ENCODE assay signal across 24 cellular contexts in the genomic region with DNA sequence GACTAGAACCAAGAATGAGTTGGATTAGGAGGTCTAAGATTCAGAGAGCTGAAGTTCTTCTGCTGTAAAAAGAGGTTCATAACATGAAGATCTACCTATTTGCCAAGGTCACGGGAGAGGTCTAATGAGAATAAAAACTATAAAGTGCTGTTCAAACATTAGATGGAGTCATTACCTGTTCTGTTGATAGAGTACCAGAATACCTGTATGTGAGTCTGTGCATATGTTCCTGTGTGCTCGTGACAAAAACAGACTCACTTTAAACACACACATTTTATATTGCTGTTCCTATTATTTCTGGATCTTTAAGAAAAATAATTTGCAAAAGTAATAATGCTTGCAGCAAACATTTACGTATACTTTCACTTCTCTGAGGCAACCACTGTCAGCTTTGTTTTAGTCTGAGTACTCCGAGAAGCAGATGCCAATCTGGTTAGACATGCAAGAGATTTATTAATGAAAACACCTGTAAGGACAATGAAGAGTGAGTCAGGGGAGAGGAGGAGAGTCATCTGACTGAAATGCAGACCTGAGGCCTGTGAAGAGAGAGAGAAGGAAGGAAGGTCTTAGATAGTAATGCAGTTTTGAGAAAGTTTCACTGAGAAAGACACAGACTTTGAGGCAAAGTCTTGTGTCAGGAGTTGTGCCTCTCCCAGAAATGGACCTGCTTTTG.
A peak's percentile ranks its signal among the peaks of the same experiment; 100 is the strongest.
DNase-seq lines count a peak whose midpoint lies in the region; ATAC-seq, FAIRE-seq and TF ChIP-seq lines count a peak whose summit lies in the region.
"Had no signal": no experiment of that assay in that cellular context is flagged by ENCODE, and none has a peak within 500 bp of the region (broad histone marks: within the 10 kb centered on the region; RNA-seq: fewer than 3 reads in every experiment).

No MANE protein-coding gene starts in this region.

- TF ChIP-seq CTCF in bronchial epithelial cell (IDR thresholded peaks at IDR 0.05; ENCODE audit: insufficient read depth, low read length, severe bottlenecking) (no peak), pancreas (IDR thresholded peaks at IDR 0.05) (no peak), colonic mucosa (IDR thresholded peaks at IDR 0.05) (no peak)

- no peaks in the 10 kb centered on the region for H3K27me3 ChIP-seq in bronchial epithelial cell (ENCODE audit: control insufficient read depth, insufficient read depth, low read length)
- no peaks in the 10 kb centered on the region for H3K27me3 ChIP-seq in pancreas
- H3K27me3 ChIP-seq in colonic mucosa, result no peaks in the 10 kb centered on the region
- H3K27me3 ChIP-seq: brain microvascular endothelial cell, esophagus squamous epithelium, neural progenitor cell had no signal

- DNase-seq in EL (peak; percentile 2), NCI-H748 treated with DMSO at 0.1 percent for 48 hours (lab: John Stamatoyannopoulos, UW) (peak; percentile 4), bronchial epithelial cell (ENCODE audit: low read depth) (peak; percentile 94), pancreas (no peak), hypothalamus (lab: John Stamatoyannopoulos, UW) (no peak), colonic mucosa (no peak)
- DNase-seq: activated CD4-positive, alpha-beta memory T cell treated with anti-CD3 and anti-CD28 coated beads, Interleukin-2, amount 10 ng/mL, durations not matched to agents 7 days and 5 days; activated naive CD8-positive, alpha-beta T cell treated with anti-CD3 and anti-CD28 coated beads for 36 hours; activated T-cell treated with anti-CD3 and anti-CD28 coated beads, Interleukin-2, amount 50 U/mL, for 72 hours; brain microvascular endothelial cell; dermis blood vessel endothelial cell; esophagus squamous epithelium; glutamatergic neuron; HCEC 1CT; MM.1S; NCI-H1930; NCI-H526; RPMI8226; stimulated activated CD4-positive, alpha-beta T cell treated with anti-CD3 and anti-CD28 coated beads, Interleukin-12 subunit alpha, Interleukin-12 subunit beta, amount 100 ng/mL, for 4 hours; SW 1271 had no signal

- H3K9ac ChIP-seq in colonic mucosa (ENCODE audit: low read depth in 2 of 2, low read length in 2 of 2), result no peak overlapping the region
- H3K9ac ChIP-seq: neural progenitor cell had no signal

- H3K4me1 ChIP-seq in pancreas, result peaks cover 0 to 20% (median 15%) of the 10 kb centered on the region in 3 donors
- H3K4me1 ChIP-seq in colonic mucosa, result no peaks in the 10 kb centered on the region
- H3K4me1 ChIP-seq: neural progenitor cell had no signal

- FAIRE-seq in bronchial epithelial cell (lab: Jason Lieb, UNC) (peak; percentile 84), pancreas (lab: Jason Lieb, UNC) (no peak)
- FAIRE-seq: D721Med had no signal

- H3K4me3 ChIP-seq in bronchial epithelial cell (ENCODE audit: low read depth, low read length), result no peak overlapping the region
- H3K4me3 ChIP-seq in pancreas, result no peak overlapping the region
- H3K4me3 ChIP-seq in colonic mucosa, result no peak overlapping the region
- H3K4me3 ChIP-seq: esophagus squamous epithelium, neural progenitor cell had no signal

- H3K36me3 ChIP-seq in bronchial epithelial cell (ENCODE audit: control insufficient read depth, insufficient read depth, low read length) (no peaks in the 10 kb centered on the region), pancreas (no peaks in the 10 kb centered on the region), colonic mucosa (no peaks in the 10 kb centered on the region)
- H3K36me3 ChIP-seq: brain microvascular endothelial cell, esophagus squamous epithelium, neural progenitor cell had no signal

- ATAC-seq in pancreas, result peak; percentile 26 to 44 (median 30)
- ATAC-seq in HG02938 (IDR thresholded peaks at IDR 0.05; ENCODE audit: unreplicated experiment), result no peak
- no peak for ATAC-seq in HG02884 (IDR thresholded peaks at IDR 0.05; ENCODE audit: unreplicated experiment)
- ATAC-seq: activated T-cell treated with anti-CD3 and anti-CD28 coated beads, Interleukin-2, amount 50 U/mL, for 72 hours had no signal

- intact Hi-C loops in pancreas (cut with DNase I), result no loop called here
- intact Hi-C loops in colonic mucosa (cut with DNase I), result no loop called here

- 34 to 42% methylated on average over 4 of the region's 4 CpGs for WGBS in pancreas, 2 donors

- H3K9me3 ChIP-seq in pancreas (no peaks in the 10 kb centered on the region), colonic mucosa (no peaks in the 10 kb centered on the region)
- H3K9me3 ChIP-seq: esophagus squamous epithelium had no signal

- H3K27ac ChIP-seq in pancreas (peak overlapping the region in 2 of 4 donors; percentile 45 to 50), colonic mucosa (no peak overlapping the region)
- H3K27ac ChIP-seq: brain microvascular endothelial cell, neural progenitor cell had no signal

Comparison
In these comparisons a context has a peak if more than half of its experiments do, and no peak if none do; other contexts are left out.
1. DNase-seq: peak in EL (single experiment), NCI-H748 treated with DMSO at 0.1 percent for 48 hours (single experiment) and bronchial epithelial cell (single experiment); none in pancreas (0 of 6), hypothalamus (0 of 51) and colonic mucosa (single experiment).
2. ATAC-seq: peak in pancreas (4 of 4); none in HG02938 (single experiment) and HG02884 (single experiment).